8 cellular contexts compared by ENCODE assay signal in the genomic region with DNA sequence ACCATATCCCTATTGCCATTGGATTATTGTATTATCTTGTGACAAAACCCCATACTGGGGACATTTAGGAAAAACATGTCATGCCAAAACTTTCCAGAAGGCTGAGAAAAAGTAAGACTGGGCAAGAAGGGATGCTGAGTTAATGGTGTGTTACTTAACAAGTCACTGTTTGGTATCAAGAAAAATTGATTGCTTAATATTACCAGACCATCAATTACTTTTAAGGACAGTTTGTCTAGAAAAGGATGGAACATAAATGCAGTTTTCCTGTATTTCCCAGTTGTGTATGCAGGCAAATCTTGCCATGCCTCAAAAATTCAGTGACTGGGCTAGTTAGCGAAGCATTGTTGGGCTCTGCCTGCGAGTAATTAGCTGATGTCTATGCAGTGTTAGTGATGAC.
"Had no signal": no experiment of that assay in that cellular context is flagged by ENCODE, and none has a peak within 500 bp of the region (broad histone marks: within the 10 kb centered on the region; RNA-seq: fewer than 3 reads in every experiment).

No MANE protein-coding gene starts in this region.

- H3K4me1 Mint-ChIP-seq: IgD-negative memory B cell had no signal

- DNase-seq: IMR-90, KBM-7, KG1 had no signal

- FAIRE-seq: HepG2, HTR-8/SVneo had no signal

- H3K27ac Mint-ChIP-seq: IgD-negative memory B cell had no signal

- H3K4me2 ChIP-seq: KMS-11 had no signal

- ATAC-seq: HepG2 had no signal

- H3K27me3 Mint-ChIP-seq: IgD-negative memory B cell had no signal

- H3K4me3 Mint-ChIP-seq: IgD-negative memory B cell had no signal

- H3K9ac ChIP-seq: KMS-11 had no signal

- H3K27ac ChIP-seq: HL-60, KMS-11 had no signal
